ENCODE assay signal across 10 cellular contexts in genomic region chr20:38935285-38935684, GRCh38. TPM values are rescaled to one million over a fixed set of nuclear protein-coding genes. Genes with fewer than 3 reads are reported as not detected.
DNase-seq lines count a peak whose midpoint lies in the region; TF ChIP-seq lines count a peak whose summit lies in the region.
"Had no signal": no experiment of that assay in that cellular context is flagged by ENCODE, and none has a peak within 500 bp of the region (broad histone marks: within the 10 kb centered on the region; RNA-seq: fewer than 3 reads in every experiment).

No MANE protein-coding gene starts in this region.

- H3K27me3 Mint-ChIP-seq in neural crest cell (ENCODE audit: low read depth), result no peaks in the 10 kb centered on the region
- H3K27me3 Mint-ChIP-seq: activated B cell treated with CpG ODN at 0.5 μM for 24 hours had no signal

- H3K27ac Mint-ChIP-seq in neural crest cell (ENCODE audit: unreplicated experiment), result no peak overlapping the region
- H3K27ac Mint-ChIP-seq: activated B cell treated with CpG ODN at 0.5 μM for 24 hours had no signal

- peaks cover 29% of the 10 kb centered on the region for H3K4me1 Mint-ChIP-seq in neural crest cell
- H3K4me1 Mint-ChIP-seq: activated B cell treated with CpG ODN at 0.5 μM for 24 hours had no signal

- CTCF ChIA-PET in GM10248 (lab: Yijun Ruan, JAX), result interaction anchor here (0.8 to 6.9 kb wide), 4 partner anchors 9 to 53 kb away, joined by 3 to 56 read pairs (median 5); partner anchors contain the start of gene FAM83D

- POLR2A ChIA-PET in GM10248 (lab: Yijun Ruan, JAX), result no interaction called here

- DNase-seq in NCI-H2171 treated with DMSO at 0.1 percent for 48 hours (lab: John Stamatoyannopoulos, UW) (peak; percentile 3), NCI-H2171 (lab: John Stamatoyannopoulos, UW) (no peak), OCI-M1 (lab: John Stamatoyannopoulos, UW) (peak; percentile 58), epithelial cell of esophagus (ENCODE audit: low read depth) (peak; percentile 55), neural crest cell (ENCODE audit: low read depth, low spot score) (no peak), DMS153 treated with DMSO at 0.1 percent for 48 hours (lab: John Stamatoyannopoulos, UW; ENCODE audit: unreplicated experiment) (no peak), GM10248 (ENCODE audit: extremely low spot score) (no peak), pons (ENCODE audit: low spot score) (no peak)
- DNase-seq: activated B cell treated with CpG ODN at 0.5 μM for 24 hours, upper lobe of right lung had no signal

- peaks cover 3% of the 10 kb centered on the region for H3K36me3 Mint-ChIP-seq in neural crest cell (ENCODE audit: low read depth)

- no peak overlapping the region for H3K4me3 ChIP-seq in epithelial cell of esophagus (ENCODE audit: low read length)
- H3K4me3 ChIP-seq: upper lobe of right lung had no signal

- no peaks in the 10 kb centered on the region for H3K9me3 Mint-ChIP-seq in neural crest cell
- H3K9me3 Mint-ChIP-seq: activated B cell treated with CpG ODN at 0.5 μM for 24 hours had no signal

- peak overlapping the region; percentile 68 for H3K4me3 Mint-ChIP-seq in neural crest cell
- H3K4me3 Mint-ChIP-seq: activated B cell treated with CpG ODN at 0.5 μM for 24 hours had no signal

- TF ChIP-seq CTCF in epithelial cell of esophagus (IDR thresholded peaks at IDR 0.05; ENCODE audit: insufficient read depth, low read depth, low read length, missing control alignments) (peak; percentile 40), neural crest cell (conservative IDR thresholded peaks at IDR 0.05) (peak; percentile 26), GM10248 (IDR thresholded peaks at IDR 0.05; ENCODE audit: control extremely low read depth, extremely low read depth, low read depth, missing control alignments) (no peak)

RNA-seq across cellular contexts. Expression of gene FAM83D, which starts 9.1 kb away (rescaled TPM):
- 37.9 and 38.6 TPM in 2 replicates for total RNA-seq in neural crest cell

RNA-seq across cellular contexts. Expression of gene DHX35, which starts 26.9 kb away (rescaled TPM):
- 20.7 and 22.8 TPM in 2 replicates for total RNA-seq in neural crest cell

Comparison
In these comparisons a context has a peak if more than half of its experiments do, and no peak if none do; other contexts are left out.
1. DNase-seq: peak in NCI-H2171 treated with DMSO at 0.1 percent for 48 hours (single experiment), OCI-M1 (single experiment) and epithelial cell of esophagus (single experiment); none in NCI-H2171 (single experiment), neural crest cell (single experiment), DMS153 treated with DMSO at 0.1 percent for 48 hours (single experiment), GM10248 (single experiment) and pons (single experiment).